7 cellular contexts compared by ENCODE assay signal in the genomic region with DNA sequence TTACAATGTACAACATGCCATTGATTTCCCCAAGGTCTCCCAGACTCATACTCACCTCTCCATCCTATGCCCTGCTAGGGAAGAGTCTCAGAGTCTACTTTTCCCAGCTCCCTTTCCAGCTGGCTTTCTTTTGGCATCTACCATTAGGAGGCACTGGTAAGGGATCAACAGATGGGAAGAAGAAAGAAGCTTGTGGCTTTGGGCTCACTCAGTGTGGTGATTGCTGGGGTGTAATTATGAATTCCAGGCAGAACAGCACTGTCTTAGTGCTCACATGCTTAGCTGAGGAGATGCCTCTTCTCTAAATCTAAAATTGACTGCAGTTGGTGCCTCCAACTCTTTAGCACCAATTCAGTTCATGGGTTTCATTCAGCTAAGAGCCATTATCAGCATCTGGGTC.
"Had no signal": no experiment of that assay in that cellular context is flagged by ENCODE, and none has a peak within 500 bp of the region (broad histone marks: within the 10 kb centered on the region; RNA-seq: fewer than 3 reads in every experiment).

No MANE protein-coding gene starts in this region.

- DNase-seq: GM23248, GOT3, H7, IMR-90 had no signal

- H3K36me3 ChIP-seq: HAP-1 had no signal

- ATAC-seq: HCT116, K562 had no signal

- H3K9ac ChIP-seq: GM23248 had no signal

- H3K9me3 ChIP-seq: HAP-1 had no signal

- H2AFZ ChIP-seq: GM23248 had no signal

- H3K4me1 ChIP-seq: HAP-1 had no signal

- H3K27ac ChIP-seq: GM23248 had no signal

- H3K4me3 ChIP-seq: GM23248, HAP-1, K562 had no signal
